In the genomic region with DNA sequence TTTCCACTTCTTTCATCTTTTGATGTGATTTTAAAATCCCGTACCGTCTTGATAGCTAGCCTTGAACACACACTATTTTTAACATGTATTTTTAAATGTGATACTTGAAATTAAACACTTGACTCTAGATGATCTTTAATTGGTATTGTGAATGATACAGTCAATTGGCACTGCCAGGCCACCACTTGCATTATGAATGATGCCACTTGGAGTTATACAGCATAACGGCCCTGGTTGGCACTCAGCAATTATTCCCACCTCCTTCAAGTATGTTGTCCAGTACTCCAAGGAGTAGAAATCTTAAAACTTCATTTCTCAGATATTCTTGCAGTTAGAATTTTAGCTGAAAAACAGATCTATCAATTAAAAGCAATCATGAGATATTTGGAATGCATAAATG, we compare ENCODE assay signal across 21 cellular contexts.
"Had no signal": no experiment of that assay in that cellular context is flagged by ENCODE, and none has a peak within 500 bp of the region (broad histone marks: within the 10 kb centered on the region; RNA-seq: fewer than 3 reads in every experiment).

No MANE protein-coding gene starts in this region.

- H3K9me3 ChIP-seq: SJCRH30, SK-N-SH had no signal

- H3K4me1 ChIP-seq: SJCRH30 had no signal

- DNase-seq: activated CD4-positive, alpha-beta memory T cell treated with anti-CD3 and anti-CD28 coated beads, Interleukin-2, amount 10 ng/mL, durations not matched to agents 7 days and 5 days; activated CD4-positive, alpha-beta T cell treated with anti-CD3 and anti-CD28 coated beads for 36 hours; activated CD4-positive, alpha-beta T cell treated with anti-CD3 and anti-CD28 coated beads, Interleukin-2, amount 50 U/mL, for 1 hour; activated CD4-positive, CD25-positive, alpha-beta regulatory T cell; activated gamma-delta T cell; activated naive CD4-positive, alpha-beta T cell treated with anti-CD3 and anti-CD28 coated beads for 36 hours; activated T-cell treated with anti-CD3 and anti-CD28 coated beads for 4 hours; activated T-cell treated with anti-CD3 and anti-CD28 coated beads, Interleukin-2, amount 50 U/mL, for 48 hours; amygdala; NCI-H1092; NCI-H1694; NCI-H2081; NCI-H2171; NCI-H2227 treated with DMSO at 0.1 percent for 48 hours; NCI-H446 treated with DMSO at 0.1 percent for 48 hours; SJCRH30; SK-N-SH; T-helper 1 cell had no signal

- H3K27me3 ChIP-seq: SJCRH30 had no signal

- ATAC-seq: activated CD4-positive, alpha-beta T cell treated with anti-CD3 and anti-CD28 coated beads for 36 hours; activated T-helper 17 cell treated with anti-CD3 and anti-CD28 coated beads, Interleukin-2, amount 50 U/mL, for 72 hours had no signal

- H3K36me3 ChIP-seq: SJCRH30 had no signal

- H3K4me3 ChIP-seq: SJCRH30 had no signal

- H3K27ac ChIP-seq: KMS-11, SJCRH30, VCaP had no signal
